In the genomic region with DNA sequence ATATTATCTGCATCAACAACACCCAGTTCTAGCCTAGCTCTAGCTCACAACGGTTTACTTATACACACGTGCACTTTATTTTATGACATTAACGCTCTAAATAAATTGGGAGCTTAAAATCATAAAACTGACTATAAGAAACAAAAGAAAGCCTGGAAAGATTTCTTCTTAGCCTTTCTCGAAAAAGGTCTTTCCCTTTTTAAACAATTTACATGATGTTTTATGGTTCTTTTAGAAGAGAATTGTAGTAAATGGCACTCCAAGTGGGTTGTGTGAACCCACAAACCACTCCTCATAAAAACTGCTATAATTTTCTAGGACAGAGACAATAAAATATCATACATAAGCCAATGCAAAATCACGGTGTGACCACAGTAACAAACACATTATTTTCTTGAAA, we compare ENCODE assay signal across 28 cellular contexts.
"Had no signal": no experiment of that assay in that cellular context is flagged by ENCODE, and none has a peak within 500 bp of the region (broad histone marks: within the 10 kb centered on the region; RNA-seq: fewer than 3 reads in every experiment).

No MANE protein-coding gene starts in this region.

- H3K4me3 Mint-ChIP-seq: naive B cell; naive thymus-derived CD8-positive, alpha-beta T cell; nephron; neural progenitor cell; stimulated activated effector memory CD8-positive, alpha-beta T cell treated with anti-CD3 and anti-CD28 coated beads, Interleukin-12 subunit alpha, Interleukin-12 subunit beta, amount 100 ng/mL, for 72 hours; stimulated activated naive CD8-positive, alpha-beta T cell treated with anti-CD3 and anti-CD28 coated beads, Interleukin-15, amount 100 ng/mL, for 72 hours; type B pancreatic cell had no signal

- H3K36me3 Mint-ChIP-seq: naive B cell; neural progenitor cell; stimulated activated effector memory CD8-positive, alpha-beta T cell treated with anti-CD3 and anti-CD28 coated beads, Interleukin-12 subunit alpha, Interleukin-12 subunit beta, amount 100 ng/mL, for 72 hours; type B pancreatic cell had no signal

- DNase-seq: naive B cell; naive thymus-derived CD8-positive, alpha-beta T cell; occipital lobe; ovary; posterior cingulate gyrus; psoas muscle; right cardiac atrium; right lobe of liver; sigmoid colon; stimulated activated CD4-positive, alpha-beta T cell treated with anti-CD3 and anti-CD28 coated beads, Interleukin-15, amount 100 ng/mL, for 24 hours; stimulated activated CD4-positive, alpha-beta T cell treated with anti-CD3 and anti-CD28 coated beads, Interleukin-2, amount 100 ng/mL, for 24 hours; stimulated activated CD4-positive, alpha-beta T cell treated with anti-CD3 and anti-CD28 coated beads, Interleukin-2, amount 100 ng/mL, for 48 hours; stimulated activated CD4-positive, alpha-beta T cell treated with anti-CD3 and anti-CD28 coated beads, Interleukin-4, amount 100 ng/mL, for 24 hours; stimulated activated naive CD4-positive, alpha-beta T cell; stimulated activated naive CD8-positive, alpha-beta T cell treated with anti-CD3 and anti-CD28 coated beads, Interleukin-15, amount 100 ng/mL, for 72 hours; stimulated activated naive CD8-positive, alpha-beta T cell treated with anti-CD3 and anti-CD28 coated beads, Interleukin-15, Interleukin-2, amounts not matched to agents 100 U/mL and 50 U/mL, for 24 hours; substantia nigra; testis; tibial artery; transverse colon; upper lobe of right lung had no signal

- H3K4me1 ChIP-seq: parathyroid adenoma, right lobe of liver, testis, upper lobe of right lung had no signal

- H2AFZ ChIP-seq: neural progenitor cell, parathyroid adenoma had no signal

- H3K9me3 ChIP-seq: ovary, psoas muscle, right lobe of liver, sigmoid colon, suprapubic skin, testis, tibial artery, transverse colon, upper lobe of right lung had no signal

- H3K27me3 Mint-ChIP-seq: naive B cell; naive thymus-derived CD8-positive, alpha-beta T cell; progenitor cell of endocrine pancreas; stimulated activated naive CD8-positive, alpha-beta T cell treated with anti-CD3 and anti-CD28 coated beads, Interleukin-15, amount 100 ng/mL, for 72 hours; type B pancreatic cell had no signal

- H3K4me2 ChIP-seq: neural progenitor cell had no signal

- H3K27ac ChIP-seq: neural progenitor cell, parathyroid adenoma, psoas muscle, right lobe of liver, suprapubic skin, testis, tibial artery, transverse colon, upper lobe of right lung had no signal

- ATAC-seq: naive thymus-derived CD8-positive, alpha-beta T cell; psoas muscle; right cardiac atrium; stimulated activated effector memory CD8-positive, alpha-beta T cell treated with anti-CD3 and anti-CD28 coated beads, Interleukin-12 subunit alpha, Interleukin-12 subunit beta, amount 100 ng/mL, for 72 hours; stimulated activated naive CD8-positive, alpha-beta T cell treated with anti-CD3 and anti-CD28 coated beads, Interleukin-15, amount 100 ng/mL, for 72 hours; stimulated activated naive CD8-positive, alpha-beta T cell treated with anti-CD3 and anti-CD28 coated beads, Interleukin-15, Interleukin-2, amounts not matched to agents 100 U/mL and 50 U/mL, for 24 hours; upper lobe of right lung had no signal

- H3K36me3 ChIP-seq: neural progenitor cell, ovary, right lobe of liver, sigmoid colon, suprapubic skin, tibial artery, transverse colon, upper lobe of right lung had no signal

- H3K27ac Mint-ChIP-seq: naive B cell; naive thymus-derived CD8-positive, alpha-beta T cell; progenitor cell of endocrine pancreas; stimulated activated effector memory CD8-positive, alpha-beta T cell treated with anti-CD3 and anti-CD28 coated beads, Interleukin-12 subunit alpha, Interleukin-12 subunit beta, amount 100 ng/mL, for 72 hours; stimulated activated naive CD8-positive, alpha-beta T cell treated with anti-CD3 and anti-CD28 coated beads, Interleukin-15, amount 100 ng/mL, for 72 hours; type B pancreatic cell had no signal

- H3K27me3 ChIP-seq: neural progenitor cell, ovary, right lobe of liver, sigmoid colon, suprapubic skin, testis, tibial artery, transverse colon, upper lobe of right lung had no signal

- H3K9ac ChIP-seq: neural progenitor cell, parathyroid adenoma had no signal

- H3K9me3 Mint-ChIP-seq: naive B cell; naive thymus-derived CD8-positive, alpha-beta T cell; nephron; neural progenitor cell; stimulated activated effector memory CD8-positive, alpha-beta T cell treated with anti-CD3 and anti-CD28 coated beads, Interleukin-12 subunit alpha, Interleukin-12 subunit beta, amount 100 ng/mL, for 72 hours; stimulated activated naive CD8-positive, alpha-beta T cell treated with anti-CD3 and anti-CD28 coated beads, Interleukin-15, amount 100 ng/mL, for 72 hours; type B pancreatic cell had no signal

- H3K79me2 ChIP-seq: parathyroid adenoma had no signal

- H3K4me3 ChIP-seq: neural progenitor cell, ovary, psoas muscle, sigmoid colon, suprapubic skin, testis, tibial artery, transverse colon, upper lobe of right lung had no signal
